In the genomic region with DNA sequence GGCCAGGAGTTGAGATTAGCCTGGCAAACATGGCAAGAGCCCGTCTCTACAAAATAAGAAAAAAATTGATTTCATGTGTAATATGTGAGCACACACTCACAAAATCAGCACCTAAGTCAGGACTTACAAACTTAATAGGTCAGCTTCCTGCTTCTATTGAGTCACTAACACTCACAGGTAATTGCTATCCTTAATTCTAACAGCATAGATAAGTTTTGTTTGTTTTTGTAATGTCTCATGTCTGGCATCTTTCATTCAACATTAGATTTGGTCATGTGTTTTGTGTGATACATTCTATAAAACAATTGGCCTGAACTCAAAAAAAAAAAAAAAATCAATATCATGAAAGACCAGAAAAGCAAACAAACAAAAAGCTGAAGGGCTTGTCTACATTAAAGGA, we compare ENCODE assay signal across 23 cellular contexts.
"Had no signal": no experiment of that assay in that cellular context is flagged by ENCODE, and none has a peak within 500 bp of the region (broad histone marks: within the 10 kb centered on the region; RNA-seq: fewer than 3 reads in every experiment).

No MANE protein-coding gene starts in this region.

- H3K9me3 ChIP-seq: adrenal gland, ascending aorta, left ventricle myocardium inferior, spleen, tibial nerve had no signal

- H3K27ac ChIP-seq: adrenal gland, ascending aorta, left ventricle myocardium inferior, spleen, tibial nerve, VCaP had no signal

- H3K9me3 Mint-ChIP-seq: activated naive CD4-positive, alpha-beta T cell treated with anti-CD3 and anti-CD28 coated beads for 36 hours; activated naive CD8-positive, alpha-beta T cell treated with anti-CD3 and anti-CD28 coated beads for 36 hours; brain; nephron had no signal

- DNase-seq: activated CD4-positive, alpha-beta T cell treated with anti-CD3 and anti-CD28 coated beads for 4 hours; activated CD4-positive, alpha-beta T cell treated with anti-CD3 and anti-CD28 coated beads, Interleukin-2, amount 50 U/mL, for 4 hours; activated CD8-positive, alpha-beta memory T cell treated with anti-CD3 and anti-CD28 coated beads for 24 hours; activated effector memory CD4-positive, alpha-beta T cell treated with Interleukin-2 at 50 U/mL for 16 hours; activated naive CD4-positive, alpha-beta T cell treated with anti-CD3 and anti-CD28 coated beads for 36 hours; activated naive CD8-positive, alpha-beta T cell treated with anti-CD3 and anti-CD28 coated beads for 36 hours; adrenal gland; central memory CD4-positive, alpha-beta T cell; kidney glomerular epithelial cell; left ventricle myocardium inferior; mesendoderm; posterior cingulate gyrus; right cardiac atrium; spleen; stimulated activated CD4-positive, alpha-beta T cell treated with anti-CD3 and anti-CD28 coated beads, Interleukin-2, amount 100 ng/mL, for 48 hours; stimulated activated naive CD4-positive, alpha-beta T cell treated with Interleukin-2 at 50 U/mL for 16 hours; T-helper 9 cell had no signal

- H3K27ac Mint-ChIP-seq: activated naive CD4-positive, alpha-beta T cell treated with anti-CD3 and anti-CD28 coated beads for 36 hours; activated naive CD8-positive, alpha-beta T cell treated with anti-CD3 and anti-CD28 coated beads for 36 hours; brain; nephron had no signal

- H3K27me3 ChIP-seq: ascending aorta, spleen, tibial nerve had no signal

- H3K4me3 ChIP-seq: adrenal gland, ascending aorta, left ventricle myocardium inferior, lung, spleen, tibial nerve had no signal

- ATAC-seq: right cardiac atrium had no signal

- H3K4me1 Mint-ChIP-seq: activated naive CD8-positive, alpha-beta T cell treated with anti-CD3 and anti-CD28 coated beads for 36 hours; nephron had no signal

- H3K27me3 Mint-ChIP-seq: activated naive CD8-positive, alpha-beta T cell treated with anti-CD3 and anti-CD28 coated beads for 36 hours; brain had no signal

- H3K4me3 Mint-ChIP-seq: activated naive CD4-positive, alpha-beta T cell treated with anti-CD3 and anti-CD28 coated beads for 36 hours; activated naive CD8-positive, alpha-beta T cell treated with anti-CD3 and anti-CD28 coated beads for 36 hours; brain; nephron had no signal

- H3K36me3 ChIP-seq: adrenal gland, ascending aorta, left ventricle myocardium inferior, spleen, tibial nerve had no signal

- H3K4me1 ChIP-seq: adrenal gland, ascending aorta, left ventricle myocardium inferior, spleen, tibial nerve had no signal

- H3K36me3 Mint-ChIP-seq: activated naive CD8-positive, alpha-beta T cell treated with anti-CD3 and anti-CD28 coated beads for 36 hours; brain had no signal
